Comparison of ENCODE assay signal across 1 cellular context in the genomic region with DNA sequence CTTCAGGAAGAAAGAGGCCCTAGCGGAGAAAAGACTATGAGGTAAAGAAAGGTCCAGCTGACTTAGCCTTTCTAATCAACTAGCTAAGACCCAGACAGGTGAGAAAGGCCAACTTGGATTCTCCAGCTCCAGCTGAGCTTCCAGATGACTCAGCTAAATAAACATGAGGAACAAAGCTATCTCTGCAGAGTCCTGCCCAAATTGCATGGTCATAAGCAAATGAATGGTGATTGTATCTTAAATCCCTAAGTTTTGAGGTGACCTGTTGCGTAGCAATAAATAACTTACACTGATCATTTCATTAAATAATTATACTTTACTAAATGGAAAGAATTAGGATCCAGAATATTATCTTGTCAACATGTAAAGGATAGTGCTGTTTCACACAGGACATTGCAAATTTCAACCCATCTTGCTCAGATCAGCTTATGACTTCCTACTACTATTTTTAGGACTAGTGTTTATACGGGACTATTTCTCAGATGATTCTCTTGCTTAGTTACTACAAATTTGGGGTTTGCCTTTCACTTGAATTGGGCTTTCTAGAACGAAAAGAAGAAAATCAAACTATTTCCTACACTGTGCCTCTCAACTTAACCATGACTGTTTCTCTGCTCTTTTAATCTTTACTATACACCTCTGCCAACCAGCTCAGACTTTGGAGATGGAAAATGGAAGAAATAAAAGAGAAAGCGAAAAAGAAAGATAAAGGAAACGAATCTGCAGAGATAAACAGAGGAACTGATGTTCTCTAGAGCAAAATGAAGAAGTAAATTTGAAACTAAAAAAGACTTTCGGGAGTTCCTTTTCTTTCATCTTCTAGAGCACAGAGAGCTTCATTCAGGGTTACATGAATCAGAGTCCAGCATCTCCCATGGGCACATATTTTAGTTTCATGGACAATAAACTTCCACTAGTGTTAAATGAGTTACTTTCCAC.
TF ChIP-seq lines count a peak whose summit lies in the region.

No MANE protein-coding gene starts in this region.

TF ChIP-seq in endothelial cell of umbilical vein, 7 proteins besides CTCF, POLR2A, EP300 and RAD21:
- TF ChIP-seq, protein P1, sequence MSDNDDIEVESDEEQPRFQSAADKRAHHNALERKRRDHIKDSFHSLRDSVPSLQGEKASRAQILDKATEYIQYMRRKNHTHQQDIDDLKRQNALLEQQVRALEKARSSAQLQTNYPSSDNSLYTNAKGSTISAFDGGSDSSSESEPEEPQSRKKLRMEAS (IDR thresholded peaks at IDR 0.05; ENCODE audit: insufficient read depth, insufficient read length) = no peak
- TF ChIP-seq EZH2 (IDR thresholded peaks at IDR 0.05; ENCODE audit: borderline replicate concordance, low read depth, low read length, severe bottlenecking) (no peak), FOS (IDR thresholded peaks at IDR 0.05; ENCODE audit: borderline replicate concordance, insufficient read depth, low read length) (no peak), JUN (IDR thresholded peaks at IDR 0.05; ENCODE audit: borderline replicate concordance, insufficient read depth, insufficient read length, low read depth) (no peak), GATA2 (IDR thresholded peaks at IDR 0.05; ENCODE audit: insufficient read depth, insufficient read length, low read depth, low read length) (no peak), MYC (IDR thresholded peaks at IDR 0.05; ENCODE audit: low read depth, low read length) (no peak), POLR2AphosphoS5 (IDR thresholded peaks at IDR 0.05; ENCODE audit: insufficient read depth, low read depth, low read length) (no peak)
